In the genomic region with DNA sequence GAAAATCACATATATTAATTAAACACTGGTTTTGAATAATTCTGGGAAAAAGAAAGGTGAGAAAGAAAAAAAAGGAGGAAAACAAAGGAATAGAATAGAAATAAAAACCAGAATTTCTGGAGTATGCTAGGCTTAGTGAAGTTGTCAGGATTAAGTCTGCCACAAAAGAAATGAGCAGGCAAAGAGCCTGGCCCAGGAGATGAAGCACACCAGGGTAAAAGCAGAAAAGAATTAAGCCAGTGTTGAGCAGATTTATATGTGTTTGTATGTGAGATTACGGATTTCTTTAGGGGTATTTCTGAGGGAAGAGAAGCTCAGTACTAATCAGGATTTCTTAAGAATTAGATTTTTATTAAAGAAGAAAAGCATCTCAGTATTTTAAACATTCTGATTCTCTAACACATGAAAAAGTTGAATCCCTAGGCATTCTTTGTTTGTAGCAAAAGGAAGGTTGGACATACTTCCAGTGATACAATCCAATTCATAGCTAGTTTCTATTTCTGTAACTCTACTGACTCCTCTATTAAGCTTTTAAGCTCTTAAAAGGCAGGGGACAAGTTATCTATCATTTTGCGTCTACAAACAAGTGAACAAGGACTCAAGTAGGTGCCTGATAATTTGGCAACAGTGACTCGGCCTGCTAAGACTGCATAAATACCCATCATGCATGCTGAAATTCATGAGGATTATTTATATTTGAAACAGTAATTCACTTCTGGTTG, we compare ENCODE assay signal across 9 cellular contexts.
DNase-seq lines count a peak whose midpoint lies in the region; ATAC-seq, FAIRE-seq and TF ChIP-seq lines count a peak whose summit lies in the region.
"Had no signal": no experiment of that assay in that cellular context is flagged by ENCODE, and none has a peak within 500 bp of the region (broad histone marks: within the 10 kb centered on the region; RNA-seq: fewer than 3 reads in every experiment).

No MANE protein-coding gene starts in this region.

- peaks cover 45% of the 10 kb centered on the region for H3K4me1 ChIP-seq in cardiac muscle cell (ENCODE audit: low read depth)
- peaks cover 37 to 83% (median 39%) of the 10 kb centered on the region in 3 donors for H3K4me1 ChIP-seq in gastroesophageal sphincter
- H3K4me1 ChIP-seq in pancreas, result peaks cover 0 to 20% (median 16%) of the 10 kb centered on the region in 3 donors

- peaks cover 51% of the 10 kb centered on the region for H3K36me3 Mint-ChIP-seq in activated T-cell treated with anti-CD3 and anti-CD28 coated beads, Interleukin-2, amount 50 U/mL, for 24 hours (ENCODE audit: low read depth)

- H3K9me3 Mint-ChIP-seq in activated T-cell treated with anti-CD3 and anti-CD28 coated beads, Interleukin-2, amount 50 U/mL, for 24 hours, result no peaks in the 10 kb centered on the region

- peaks cover 33% of the 10 kb centered on the region for H3K4me1 Mint-ChIP-seq in activated T-cell treated with anti-CD3 and anti-CD28 coated beads, Interleukin-2, amount 50 U/mL, for 24 hours (ENCODE audit: low read depth)

- no peak for TF ChIP-seq POLR2A in gastroesophageal sphincter (IDR thresholded peaks at IDR 0.05)

- TF ChIP-seq EP300 in gastroesophageal sphincter (IDR thresholded peaks at IDR 0.05), result no peak

- no peaks in the 10 kb centered on the region for H3K27me3 ChIP-seq in cardiac muscle cell
- H3K27me3 ChIP-seq in gastroesophageal sphincter, result no peaks in the 10 kb centered on the region
- H3K27me3 ChIP-seq in pancreas, result no peaks in the 10 kb centered on the region

- ATAC-seq in Right ventricle myocardium inferior (no peak), gastroesophageal sphincter (no peak), pancreas (no peak)

- H3K9me3 ChIP-seq in cardiac muscle cell (ENCODE audit: low read depth) (no peaks in the 10 kb centered on the region), gastroesophageal sphincter (no peaks in the 10 kb centered on the region), pancreas (no peaks in the 10 kb centered on the region)

- no peak overlapping the region for H3K4me3 ChIP-seq in cardiac muscle cell
- H3K4me3 ChIP-seq in gastroesophageal sphincter, result no peak overlapping the region
- no peak overlapping the region for H3K4me3 ChIP-seq in pancreas

- intact Hi-C loops in Right ventricle myocardium inferior (cut with DNase I) (loop anchor here (5.0 kb wide), 1 partner anchor 33 kb away; no protein-coding TSS in a partner anchor), pancreas (cut with DNase I) (no loop called here)

- 29 to 31% methylated on average over 3 of the region's 3 CpGs for WGBS in gastroesophageal sphincter (ENCODE audit: low coverage in 1 of 2), 2 donors
- 77 to 78% methylated on average over 3 of the region's 3 CpGs for WGBS in pancreas, 2 donors

- H3K27me3 Mint-ChIP-seq in activated T-cell treated with anti-CD3 and anti-CD28 coated beads, Interleukin-2, amount 50 U/mL, for 24 hours, result no peaks in the 10 kb centered on the region

- H3K36me3 ChIP-seq in cardiac muscle cell (no peaks in the 10 kb centered on the region), gastroesophageal sphincter (no peaks in the 10 kb centered on the region), pancreas (no peaks in the 10 kb centered on the region)

- FAIRE-seq in pancreas (lab: Jason Lieb, UNC), result peak; percentile 20

- no peak for TF ChIP-seq CTCF in cardiac muscle cell (IDR thresholded peaks at IDR 0.05; ENCODE audit: low read depth, low read length)
- TF ChIP-seq CTCF in gastroesophageal sphincter (IDR thresholded peaks at IDR 0.05), result no peak
- TF ChIP-seq CTCF in pancreas (IDR thresholded peaks at IDR 0.05), result no peak

- H3K27ac ChIP-seq in cardiac muscle cell (peak overlapping the region; percentile 81), gastroesophageal sphincter (peak overlapping the region; percentile 71 to 95 (median 80)), pancreas (no peak overlapping the region)

- H3K4me3 Mint-ChIP-seq in activated T-cell treated with anti-CD3 and anti-CD28 coated beads, Interleukin-2, amount 50 U/mL, for 24 hours, result no peak overlapping the region

- no peak overlapping the region for H3K27ac Mint-ChIP-seq in activated T-cell treated with anti-CD3 and anti-CD28 coated beads, Interleukin-2, amount 50 U/mL, for 24 hours

- DNase-seq in cardiac muscle cell (ENCODE audit: low read depth in 1 of 2, low spot score in 1 of 2) (peak in 1 of 2 donors; percentile 14), Right ventricle myocardium inferior (ENCODE audit: missing footprints) (no peak), pancreas (no peak), SW 1271 (lab: John Stamatoyannopoulos, UW) (no peak), NCI-H128 (lab: John Stamatoyannopoulos, UW; ENCODE audit: unreplicated experiment) (no peak), RKO (ENCODE audit: low spot score) (no peak)
- no peak for DNase-seq in activated T-cell treated with anti-CD3 and anti-CD28 coated beads, Interleukin-2, amount 50 U/mL, for 24 hours
- DNase-seq: effector CD8-positive, alpha-beta T cell had no signal

Comparison
In these comparisons a context has a peak if more than half of its experiments do, and no peak if none do; other contexts are left out.
1. H3K27ac ChIP-seq: peak in cardiac muscle cell (single experiment) and gastroesophageal sphincter (4 of 4); none in pancreas (0 of 4).